Comparison of ENCODE assay signal across 18 cellular contexts in genomic region chr16:88014201-88014781, GRCh38.
DNase-seq lines count a peak whose midpoint lies in the region; ATAC-seq and TF ChIP-seq lines count a peak whose summit lies in the region.
"Had no signal": no experiment of that assay in that cellular context is flagged by ENCODE, and none has a peak within 500 bp of the region (broad histone marks: within the 10 kb centered on the region; RNA-seq: fewer than 3 reads in every experiment).

No MANE protein-coding gene starts in this region.

- no peaks in the 10 kb centered on the region for H3K4me1 Mint-ChIP-seq in CD14-positive monocyte
- peaks cover 0 to 3% (median under 1%) of the 10 kb centered on the region in 4 donors for H3K4me1 Mint-ChIP-seq in CD4-positive, alpha-beta memory T cell

- POLR2A ChIA-PET in CD4-positive, alpha-beta memory T cell (lab: Charles Lee; ENCODE audit: partially characterized antibody), result no interaction called here

- H3K23ac ChIP-seq in trophoblast cell (ENCODE audit: low read length), result no peak overlapping the region

- no peak for TF ChIP-seq CTCF in CD14-positive monocyte (IDR thresholded peaks at IDR 0.05)

- DNase-seq in CD14-positive monocyte (ENCODE audit: low spot score) (peak; percentile 26), MG63 (peak; percentile 26), fibroblast of gingiva (ENCODE audit: low read depth) (peak; percentile 63), trophoblast cell (no peak), DMS153 treated with DMSO at 0.1 percent for 48 hours (lab: John Stamatoyannopoulos, UW; ENCODE audit: unreplicated experiment) (no peak)
- no peak for DNase-seq in central memory CD4-positive, alpha-beta T cell
- DNase-seq in CD4-positive, alpha-beta memory T cell, result no peak
- DNase-seq: activated CD8-positive, alpha-beta memory T cell treated with anti-CD3 and anti-CD28 coated beads, Interleukin-2, amount 50 U/mL, for 4 hours; effector memory CD4-positive, alpha-beta T cell; hippocampal formation; left ventricle myocardium superior; stimulated activated CD4-positive, alpha-beta T cell treated with anti-CD3 and anti-CD28 coated beads, Interleukin-2, amount 100 ng/mL, for 24 hours had no signal

- no peak overlapping the region for H2BK120ac ChIP-seq in trophoblast cell (ENCODE audit: insufficient read depth, low read length, poor library complexity)

- no peak overlapping the region for H2BK5ac ChIP-seq in trophoblast cell (ENCODE audit: low read depth, low read length, poor library complexity)

- peak overlapping the region in 2 of 7 donors; percentile 42 to 66 for H3K27ac Mint-ChIP-seq in CD14-positive monocyte
- no peak overlapping the region for H3K27ac Mint-ChIP-seq in CD4-positive, alpha-beta memory T cell
- H3K27ac Mint-ChIP-seq: CD4-positive, alpha-beta T cell had no signal

- H3K14ac ChIP-seq in trophoblast cell (ENCODE audit: low read length), result no peak overlapping the region

- H3K36me3 Mint-ChIP-seq in CD14-positive monocyte, result peaks cover 81 to 90% of the 10 kb centered on the region in 2 donors
- peaks cover 16 to 61% of the 10 kb centered on the region in 2 donors for H3K36me3 Mint-ChIP-seq in CD4-positive, alpha-beta memory T cell

- H4K91ac ChIP-seq in trophoblast cell (ENCODE audit: low read depth, low read length), result no peak overlapping the region

- H4K12ac ChIP-seq in trophoblast cell (ENCODE audit: low read depth, low read length), result no peak overlapping the region

- no peak overlapping the region for H4K8ac ChIP-seq in trophoblast cell (ENCODE audit: low read depth, low read length)

- no peak overlapping the region for H2BK12ac ChIP-seq in trophoblast cell (ENCODE audit: low read length)

- WGBS in trophoblast cell (ENCODE audit: extremely low coverage, insufficient coverage, insufficient read length), result no CpG with 5 or more reads among the region's 11 CpGs

- no peaks in the 10 kb centered on the region for H3K9me3 ChIP-seq in MG63
- H3K9me3 ChIP-seq in trophoblast cell (ENCODE audit: insufficient read depth, low read depth, low read length), result peaks cover 4% of the 10 kb centered on the region
- H3K9me3 ChIP-seq in CD4-positive, alpha-beta memory T cell (ENCODE audit: control insufficient read depth in 1 of 2, low read length in 2 of 2), result no peaks in the 10 kb centered on the region
- H3K9me3 ChIP-seq: adrenal gland, pancreas had no signal

- intact Hi-C loops in CD14-positive monocyte (cut with micrococcal nuclease), result no loop called here
- intact Hi-C loops in CD4-positive, alpha-beta memory T cell (cut with micrococcal nuclease), result no loop called here

- no peaks in the 10 kb centered on the region for H3K79me2 ChIP-seq in trophoblast cell (ENCODE audit: control insufficient read depth, insufficient read depth, low read length, poor library complexity)

- no peaks in the 10 kb centered on the region for H3K36me3 ChIP-seq in MG63
- H3K36me3 ChIP-seq in trophoblast cell (ENCODE audit: control insufficient read depth in 1 of 2, insufficient read depth in 2 of 2, low read length in 2 of 2), result peaks cover 30 to 34% of the 10 kb centered on the region in 2 experiments
- peaks cover 20% of the 10 kb centered on the region for H3K36me3 ChIP-seq in CD4-positive, alpha-beta memory T cell (ENCODE audit: insufficient read depth, low read length)
- H3K36me3 ChIP-seq: adrenal gland had no signal

- no peak overlapping the region for H3K27ac ChIP-seq in trophoblast cell (ENCODE audit: low read depth, low read length)
- no peak overlapping the region for H3K27ac ChIP-seq in CD4-positive, alpha-beta memory T cell (ENCODE audit: low read depth, low read length)
- H3K27ac ChIP-seq: pancreas, SK-N-MC had no signal

- no peaks in the 10 kb centered on the region for H3K79me1 ChIP-seq in trophoblast cell (ENCODE audit: low read length)

- no peak overlapping the region for H2AFZ ChIP-seq in trophoblast cell (ENCODE audit: insufficient read depth, low read length, poor library complexity)

- no peak overlapping the region for H3K4me2 ChIP-seq in trophoblast cell (ENCODE audit: low read length)

- peaks cover 0 to 4% (median 0%) of the 10 kb centered on the region in 3 donors for H3K27me3 Mint-ChIP-seq in CD14-positive monocyte (ENCODE audit: low read depth in 3 of 3)
- H3K27me3 Mint-ChIP-seq in CD4-positive, alpha-beta memory T cell, result no peaks in the 10 kb centered on the region
- H3K27me3 Mint-ChIP-seq: CD4-positive, alpha-beta T cell; stimulated activated memory B cell treated with anti-CD40 and anti-IgM and Interleukin-4, amounts not matched to agents 10 μg/mL and 1 μg/mL and 100 μg/mL, for 72 hours had no signal

- H3K27me3 ChIP-seq in MG63, result no peaks in the 10 kb centered on the region
- H3K27me3 ChIP-seq in trophoblast cell (ENCODE audit: insufficient read depth, low read length), result no peaks in the 10 kb centered on the region
- H3K27me3 ChIP-seq in CD4-positive, alpha-beta memory T cell (ENCODE audit: insufficient read depth, low read length), result no peaks in the 10 kb centered on the region
- H3K27me3 ChIP-seq: adrenal gland, pancreas had no signal

- CTCF ChIA-PET in CD4-positive, alpha-beta memory T cell (lab: Charles Lee; ENCODE audit: partially characterized antibody), result no interaction called here

- no peak for ATAC-seq in GM18517 (IDR thresholded peaks at IDR 0.05; ENCODE audit: unreplicated experiment)
- ATAC-seq: left ventricle myocardium superior; stimulated activated memory B cell treated with anti-CD40 and anti-IgM and Interleukin-4, amounts not matched to agents 10 μg/mL and 1 μg/mL and 100 μg/mL, for 72 hours had no signal

- no peak overlapping the region for H3K9ac ChIP-seq in trophoblast cell (ENCODE audit: low read length)

- H3K9me3 Mint-ChIP-seq in CD14-positive monocyte, result no peaks in the 10 kb centered on the region
- no peaks in the 10 kb centered on the region for H3K9me3 Mint-ChIP-seq in CD4-positive, alpha-beta memory T cell
- H3K9me3 Mint-ChIP-seq: CD4-positive, alpha-beta T cell; stimulated activated memory B cell treated with anti-CD40 and anti-IgM and Interleukin-4, amounts not matched to agents 10 μg/mL and 1 μg/mL and 100 μg/mL, for 72 hours had no signal

- peak overlapping the region; percentile 4 for H3K18ac ChIP-seq in trophoblast cell (ENCODE audit: low read length)

- H3K4me3 Mint-ChIP-seq in CD14-positive monocyte, result no peak overlapping the region
- no peak overlapping the region for H3K4me3 Mint-ChIP-seq in CD4-positive, alpha-beta memory T cell
- H3K4me3 Mint-ChIP-seq: CD4-positive, alpha-beta T cell; stimulated activated memory B cell treated with anti-CD40 and anti-IgM and Interleukin-4, amounts not matched to agents 10 μg/mL and 1 μg/mL and 100 μg/mL, for 72 hours had no signal

- H3K4me3 ChIP-seq in MG63 (no peak overlapping the region), trophoblast cell (ENCODE audit: low read depth, low read length) (no peak overlapping the region)
- no peak overlapping the region for H3K4me3 ChIP-seq in CD4-positive, alpha-beta memory T cell (ENCODE audit: low read length in 2 of 2)
- H3K4me3 ChIP-seq: adrenal gland, pancreas, SK-N-MC had no signal

- no peak overlapping the region for H2AK5ac ChIP-seq in trophoblast cell (ENCODE audit: low read length)

- no peak overlapping the region for H3K4ac ChIP-seq in trophoblast cell (ENCODE audit: low read depth, low read length)

- peaks cover 0 to 7% of the 10 kb centered on the region in 2 experiments for H3K4me1 ChIP-seq in trophoblast cell (ENCODE audit: control insufficient read depth in 1 of 2, insufficient read depth in 2 of 2, low read length in 2 of 2)
- no peaks in the 10 kb centered on the region for H3K4me1 ChIP-seq in CD4-positive, alpha-beta memory T cell (ENCODE audit: insufficient read depth, low read length)
- H3K4me1 ChIP-seq: adrenal gland, pancreas had no signal

Comparison
In these comparisons a context has a peak if more than half of its experiments do, and no peak if none do; other contexts are left out.
1. DNase-seq: peak in CD14-positive monocyte (single experiment), MG63 (single experiment) and fibroblast of gingiva (single experiment); none in trophoblast cell (0 of 2), DMS153 treated with DMSO at 0.1 percent for 48 hours (single experiment), central memory CD4-positive, alpha-beta T cell (single experiment) and CD4-positive, alpha-beta memory T cell (0 of 5).